In genomic region chr5:179061025-179061424, GRCh38 we compare ENCODE assay signal across 1 cellular context.
TF ChIP-seq lines count a peak whose summit lies in the region.

No MANE protein-coding gene starts in this region.

TF ChIP-seq in GM23338, 12 proteins besides CTCF, POLR2A, EP300 and RAD21 (continued from another document):
- TF ChIP-seq, protein P1, sequence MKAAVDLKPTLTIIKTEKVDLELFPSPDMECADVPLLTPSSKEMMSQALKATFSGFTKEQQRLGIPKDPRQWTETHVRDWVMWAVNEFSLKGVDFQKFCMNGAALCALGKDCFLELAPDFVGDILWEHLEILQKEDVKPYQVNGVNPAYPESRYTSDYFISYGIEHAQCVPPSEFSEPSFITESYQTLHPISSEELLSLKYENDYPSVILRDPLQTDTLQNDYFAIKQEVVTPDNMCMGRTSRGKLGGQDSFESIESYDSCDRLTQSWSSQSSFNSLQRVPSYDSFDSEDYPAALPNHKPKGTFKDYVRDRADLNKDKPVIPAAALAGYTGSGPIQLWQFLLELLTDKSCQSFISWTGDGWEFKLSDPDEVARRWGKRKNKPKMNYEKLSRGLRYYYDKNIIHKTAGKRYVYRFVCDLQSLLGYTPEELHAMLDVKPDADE (IDR thresholded peaks at IDR 0.05) = no peak
- no peak for TF ChIP-seq REST (IDR thresholded peaks at IDR 0.05; ENCODE audit: unreplicated experiment)
- TF ChIP-seq EZH2 (IDR thresholded peaks at IDR 0.05; ENCODE audit: low read depth, unreplicated experiment) = no peak
- no peak for TF ChIP-seq EZH2phosphoT487 (IDR thresholded peaks at IDR 0.05; ENCODE audit: unreplicated experiment)
- no peak for TF ChIP-seq STAT1 (IDR thresholded peaks at IDR 0.05; ENCODE audit: unreplicated experiment)
- no peak for TF ChIP-seq NANOG (IDR thresholded peaks at IDR 0.05; ENCODE audit: borderline replicate concordance)
- no peak for TF ChIP-seq POLR2AphosphoS5 (IDR thresholded peaks at IDR 0.05; ENCODE audit: low read depth)
- no peak for TF ChIP-seq CREB1 (CRISPR knock-in tag; IDR thresholded peaks at IDR 0.05; ENCODE audit: low read depth)
- no peak for TF ChIP-seq ZNF114 (CRISPR knock-in tag; IDR thresholded peaks at IDR 0.05)
